ENCODE assay signal across 8 cellular contexts in genomic region chr3:130111865-130112650, GRCh38. TPM values are rescaled to one million over a fixed set of nuclear protein-coding genes. Genes with fewer than 3 reads are reported as not detected.
DNase-seq lines count a peak whose midpoint lies in the region; ATAC-seq, FAIRE-seq and TF ChIP-seq lines count a peak whose summit lies in the region.
"Not testable (repeated sequence)": the region's sequence is repeated elsewhere in the genome, so short reads cannot be mapped to it uniquely, and the experiment has no call there.

No MANE protein-coding gene starts in this region.

- H3K36me3 Mint-ChIP-seq in activated T-cell treated with anti-CD3 and anti-CD28 coated beads, Interleukin-2, amount 50 U/mL, for 24 hours (ENCODE audit: low read depth), result peaks cover 32% of the 10 kb centered on the region

- DNase-seq in COR-L47 (lab: John Stamatoyannopoulos, UW), result peak; percentile 99
- peak; percentile 91 for DNase-seq in LHCN-M2 (ENCODE audit: low read depth)
- peak; percentile 86 for DNase-seq in RCC 7860 (ENCODE audit: low spot score)
- DNase-seq in activated T-cell treated with anti-CD3 and anti-CD28 coated beads, Interleukin-2, amount 50 U/mL, for 24 hours, result peak; percentile 100
- not testable (repeated sequence) for DNase-seq in epithelial cell of proximal tubule (ENCODE audit: low read depth)
- DNase-seq in mucosa of gallbladder (ENCODE audit: low spot score), result peak; percentile 69
- DNase-seq in stimulated activated CD8-positive, alpha-beta memory T cell treated with anti-CD3 and anti-CD28 coated beads, Interleukin-15, amount 100 ng/mL, for 4 hours (ENCODE audit: low read depth in 2 of 2), result peak; percentile 100

- FAIRE-seq in RCC 7860 (lab: Jason Lieb, UNC), result peak; percentile 90

- H3K4me1 Mint-ChIP-seq in activated T-cell treated with anti-CD3 and anti-CD28 coated beads, Interleukin-2, amount 50 U/mL, for 24 hours (ENCODE audit: low read depth), result peaks cover 27% of the 10 kb centered on the region

- H3K4me3 ChIP-seq in epithelial cell of proximal tubule (ENCODE audit: low read depth, low read length), result peak overlapping the region; percentile 68

- H3K9me3 Mint-ChIP-seq in activated T-cell treated with anti-CD3 and anti-CD28 coated beads, Interleukin-2, amount 50 U/mL, for 24 hours, result not testable (repeated sequence)

- H3K27ac Mint-ChIP-seq in activated T-cell treated with anti-CD3 and anti-CD28 coated beads, Interleukin-2, amount 50 U/mL, for 24 hours, result peak overlapping the region; percentile 99

- peak; percentile 40 for ATAC-seq in GM21825 (IDR thresholded peaks at IDR 0.05; ENCODE audit: unreplicated experiment)

- H3K27me3 Mint-ChIP-seq in activated T-cell treated with anti-CD3 and anti-CD28 coated beads, Interleukin-2, amount 50 U/mL, for 24 hours, result not testable (repeated sequence)

- not testable (repeated sequence) for TF ChIP-seq CTCF in epithelial cell of proximal tubule (conservative IDR thresholded peaks at IDR 0.05; ENCODE audit: low read depth, low read length)

- H3K4me3 Mint-ChIP-seq in activated T-cell treated with anti-CD3 and anti-CD28 coated beads, Interleukin-2, amount 50 U/mL, for 24 hours, result peak overlapping the region; percentile 94

RNA-seq across cellular contexts. Expression of gene ALG1L2, which starts 30.4 kb away (rescaled TPM):
- total RNA-seq in LHCN-M2 (2014; rRNA removed), result not detected in 2 replicates
- not detected for polyA plus RNA-seq in LHCN-M2 (2012)
- total RNA-seq in epithelial cell of proximal tubule, result not detected in 2 replicates
- 1.2 TPM for total RNA-seq in mucosa of gallbladder
